Comparison of ENCODE assay signal across 14 cellular contexts in genomic region chr10:14758994-14759664, GRCh38. TPM values are rescaled to one million over a fixed set of nuclear protein-coding genes. Genes with fewer than 3 reads are reported as not detected.
DNase-seq lines count a peak whose midpoint lies in the region; ATAC-seq lines count a peak whose summit lies in the region.
"Had no signal": no experiment of that assay in that cellular context is flagged by ENCODE, and none has a peak within 500 bp of the region (broad histone marks: within the 10 kb centered on the region; RNA-seq: fewer than 3 reads in every experiment).

No MANE protein-coding gene starts in this region.

- no peak overlapping the region for H3K9ac ChIP-seq in Karpas-422 (ENCODE audit: low read length)

- CTCF ChIA-PET in activated naive CD4-positive, alpha-beta T cell treated with anti-CD3 and anti-CD28 coated beads, Interleukin-2, amount 10 ng/mL, durations not matched to agents 7 days and 5 days (lab: Charles Lee): no interaction called here

- H3K27me3 ChIP-seq in Karpas-422 (ENCODE audit: low read length): no peaks in the 10 kb centered on the region
- H3K27me3 ChIP-seq: upper lobe of left lung had no signal

- H3K9me3 ChIP-seq in Karpas-422 (ENCODE audit: low read length): no peaks in the 10 kb centered on the region
- H3K9me3 ChIP-seq: lower lobe of right lung, prostate gland, upper lobe of left lung had no signal

- no peaks in the 10 kb centered on the region for H3K9me3 Mint-ChIP-seq in activated naive CD4-positive, alpha-beta T cell treated with anti-CD3 and anti-CD28 coated beads, Interleukin-2, amount 10 ng/mL, durations not matched to agents 7 days and 5 days

- no peaks in the 10 kb centered on the region for H4K20me1 ChIP-seq in Karpas-422 (ENCODE audit: insufficient read depth, low read depth, low read length)

- H3K27me3 Mint-ChIP-seq in activated naive CD4-positive, alpha-beta T cell treated with anti-CD3 and anti-CD28 coated beads, Interleukin-2, amount 10 ng/mL, durations not matched to agents 7 days and 5 days: no peaks in the 10 kb centered on the region

- H3K4me1 ChIP-seq in Karpas-422 (ENCODE audit: low read length): peaks cover 14% of the 10 kb centered on the region
- H3K4me1 ChIP-seq: prostate gland, upper lobe of left lung had no signal

- H3K4me3 Mint-ChIP-seq in activated naive CD4-positive, alpha-beta T cell treated with anti-CD3 and anti-CD28 coated beads, Interleukin-2, amount 10 ng/mL, durations not matched to agents 7 days and 5 days: no peak overlapping the region

- H3K9me2 ChIP-seq in Karpas-422 (replicated peaks; ENCODE audit: insufficient read depth, low read length): no peaks in the 10 kb centered on the region

- no peak overlapping the region for H3K27ac ChIP-seq in Karpas-422 (ENCODE audit: low read length)
- H3K27ac ChIP-seq: prostate gland had no signal

- H3K4me3 ChIP-seq in Karpas-422 (ENCODE audit: low read length): no peak overlapping the region
- H3K4me3 ChIP-seq: lower lobe of right lung, prostate gland, upper lobe of left lung had no signal

- no peak overlapping the region for H3K27ac Mint-ChIP-seq in activated naive CD4-positive, alpha-beta T cell treated with anti-CD3 and anti-CD28 coated beads, Interleukin-2, amount 10 ng/mL, durations not matched to agents 7 days and 5 days

- H3K4me2 ChIP-seq in Karpas-422 (ENCODE audit: low read depth, low read length, poor library complexity, severe bottlenecking): no peak overlapping the region

- no peak for ATAC-seq in GM18873 (IDR thresholded peaks at IDR 0.05; ENCODE audit: low FRiP score, unreplicated experiment)

- H3K79me2 ChIP-seq in Karpas-422 (ENCODE audit: low read length): no peaks in the 10 kb centered on the region

- peaks cover 7% of the 10 kb centered on the region for H3K4me1 Mint-ChIP-seq in activated naive CD4-positive, alpha-beta T cell treated with anti-CD3 and anti-CD28 coated beads, Interleukin-2, amount 10 ng/mL, durations not matched to agents 7 days and 5 days

- peak; percentile 27 for DNase-seq in activated naive CD4-positive, alpha-beta T cell treated with Interleukin-2 at 50 U/mL for 16 hours
- no peak for DNase-seq in activated naive CD4-positive, alpha-beta T cell treated with anti-CD3 and anti-CD28 coated beads, Interleukin-2, amount 10 ng/mL, durations not matched to agents 7 days and 5 days
- DNase-seq in Karpas-422 (peak; percentile 68), SK-N-DZ (ENCODE audit: low spot score) (no peak), AG20443 (ENCODE audit: low spot score) (no peak)
- DNase-seq in activated T-cell treated with anti-CD3 and anti-CD28 coated beads, Interleukin-2, amount 50 U/mL, for 1 hour: peak; percentile 24
- DNase-seq in stimulated activated CD4-positive, alpha-beta T cell treated with anti-CD3 and anti-CD28 coated beads, Interleukin-1b, Interleukin-23, amount 100 ng/mL, for 48 hours: peak; percentile 15
- DNase-seq: cerebellar nuclear complex, foreskin fibroblast, lower lobe of right lung, NCI-H446 treated with DMSO at 0.1 percent for 48 hours had no signal

- H2AFZ ChIP-seq in Karpas-422 (ENCODE audit: low read length): no peak overlapping the region

- H3K36me3 ChIP-seq in Karpas-422 (ENCODE audit: insufficient read depth, low read length): no peaks in the 10 kb centered on the region
- H3K36me3 ChIP-seq: lower lobe of right lung, prostate gland, upper lobe of left lung had no signal

- no peaks in the 10 kb centered on the region for H3K36me3 Mint-ChIP-seq in activated naive CD4-positive, alpha-beta T cell treated with anti-CD3 and anti-CD28 coated beads, Interleukin-2, amount 10 ng/mL, durations not matched to agents 7 days and 5 days

RNA-seq across cellular contexts. Expression of gene FAM107B, which starts 15.6 kb away (rescaled TPM):
- total RNA-seq in Karpas-422 (2014; rRNA removed; shearing (Covaris generic); ENCODE audit: low replicate concordance): 110 and 158 TPM in 2 replicates
- polyA plus RNA-seq in SK-N-DZ (2014; cell fraction: cytosol; rRNA removed): 31.5 and 32.5 TPM in 2 replicates
- 22.0 and 25.5 TPM in 2 replicates for polyA plus RNA-seq in SK-N-DZ (2014; cell fraction: nucleus; rRNA removed)

Comparison
In these comparisons a context has a peak if more than half of its experiments do, and no peak if none do; other contexts are left out.
1. DNase-seq: peak in activated naive CD4-positive, alpha-beta T cell treated with Interleukin-2 at 50 U/mL for 16 hours (single experiment), Karpas-422 (single experiment), activated T-cell treated with anti-CD3 and anti-CD28 coated beads, Interleukin-2, amount 50 U/mL, for 1 hour (single experiment) and stimulated activated CD4-positive, alpha-beta T cell treated with anti-CD3 and anti-CD28 coated beads, Interleukin-1b, Interleukin-23, amount 100 ng/mL, for 48 hours (single experiment); none in activated naive CD4-positive, alpha-beta T cell treated with anti-CD3 and anti-CD28 coated beads, Interleukin-2, amount 10 ng/mL, durations not matched to agents 7 days and 5 days (single experiment), SK-N-DZ (single experiment) and AG20443 (single experiment).